Comparison of ENCODE assay signal across 23 cellular contexts in genomic region chr6:93193868-93194267, GRCh38.
DNase-seq lines count a peak whose midpoint lies in the region; ATAC-seq, FAIRE-seq and TF ChIP-seq lines count a peak whose summit lies in the region.
"Had no signal": no experiment of that assay in that cellular context is flagged by ENCODE, and none has a peak within 500 bp of the region (broad histone marks: within the 10 kb centered on the region; RNA-seq: fewer than 3 reads in every experiment).

No MANE protein-coding gene starts in this region.

- H3K27ac ChIP-seq in cardiac muscle cell (peak overlapping the region; percentile 70), heart right ventricle (no peak overlapping the region), gastroesophageal sphincter (peak overlapping the region in 3 of 4 donors; percentile 67 to 72 (median 71)), small intestine (ENCODE audit: low read depth in 1 of 2, low read length in 1 of 2) (no peak overlapping the region)
- H3K27ac ChIP-seq: 22Rv1; A549; BLaER1 treated with 17β-estradiol and CSF1 and Interleukin-3, amounts not matched to agents 10 nM and 100 nM; C4-2B had no signal

- 59 to 69% methylated on average over 2 of the region's 2 CpGs for WGBS in heart right ventricle, 2 donors
- 19 to 29% methylated on average over 2 of the region's 2 CpGs for WGBS in gastroesophageal sphincter (ENCODE audit: low coverage in 1 of 2), 2 donors
- WGBS in small intestine, 3 donors, result 63 to 68% (median 65%) methylated on average over 2 of the region's 2 CpGs

- intact Hi-C loops in heart right ventricle (cut with DNase I), result no loop called here

- no peak for TF ChIP-seq POLR2A in gastroesophageal sphincter (IDR thresholded peaks at IDR 0.05)

- H3K4me1 ChIP-seq in cardiac muscle cell (ENCODE audit: low read depth) (peaks cover 23% of the 10 kb centered on the region), heart right ventricle (no peaks in the 10 kb centered on the region), gastroesophageal sphincter (peaks cover 0 to 67% (median 9%) of the 10 kb centered on the region in 3 donors), small intestine (ENCODE audit: control insufficient read depth in 2 of 2, insufficient read depth in 1 of 2, low read depth in 1 of 2, low read length in 1 of 2) (no peaks in the 10 kb centered on the region)
- H3K4me1 ChIP-seq: A549; BLaER1 treated with 17β-estradiol and CSF1 and Interleukin-3, amounts not matched to agents 10 nM and 100 nM; Caco-2 had no signal

- no peaks in the 10 kb centered on the region for H3K9me3 ChIP-seq in cardiac muscle cell (ENCODE audit: low read depth)
- peaks cover 0 to 17% (median 0%) of the 10 kb centered on the region in 11 donors for H3K9me3 ChIP-seq in heart right ventricle
- peaks cover 0 to 5% (median 0%) of the 10 kb centered on the region in 3 donors for H3K9me3 ChIP-seq in gastroesophageal sphincter
- no peaks in the 10 kb centered on the region for H3K9me3 ChIP-seq in small intestine (ENCODE audit: control insufficient read depth, low read depth)
- H3K9me3 ChIP-seq: A549, Caco-2 had no signal

- peak; percentile 10 for FAIRE-seq in small intestine (lab: Jason Lieb, UNC)
- FAIRE-seq: A549, D721Med, GM12878, GM12892, GM18507 had no signal

- ATAC-seq in heart right ventricle, result no peak
- ATAC-seq in gastroesophageal sphincter, result peak; percentile 74
- ATAC-seq: A549; CD8-positive, alpha-beta T cell; GM12878 had no signal

- TF ChIP-seq CTCF in cardiac muscle cell (IDR thresholded peaks at IDR 0.05; ENCODE audit: low read depth, low read length), result no peak
- TF ChIP-seq CTCF in heart right ventricle (IDR thresholded peaks at IDR 0.05), result no peak
- no peak for TF ChIP-seq CTCF in gastroesophageal sphincter (IDR thresholded peaks at IDR 0.05)

- no peak for TF ChIP-seq EP300 in gastroesophageal sphincter (IDR thresholded peaks at IDR 0.05)

- no peak overlapping the region for H3K4me3 ChIP-seq in cardiac muscle cell
- no peak overlapping the region for H3K4me3 ChIP-seq in heart right ventricle
- H3K4me3 ChIP-seq in gastroesophageal sphincter, result no peak overlapping the region
- H3K4me3 ChIP-seq in small intestine (ENCODE audit: low read depth in 1 of 2, low read length in 2 of 2), result no peak overlapping the region
- H3K4me3 ChIP-seq: A549; BLaER1 treated with 17β-estradiol and CSF1 and Interleukin-3, amounts not matched to agents 10 nM and 100 nM; GM12878 had no signal

- no peaks in the 10 kb centered on the region for H3K27me3 ChIP-seq in cardiac muscle cell
- no peaks in the 10 kb centered on the region for H3K27me3 ChIP-seq in heart right ventricle
- no peaks in the 10 kb centered on the region for H3K27me3 ChIP-seq in gastroesophageal sphincter
- H3K27me3 ChIP-seq in small intestine (ENCODE audit: control insufficient read depth in 2 of 2, insufficient read depth in 2 of 2, low read length in 2 of 2), result no peaks in the 10 kb centered on the region
- H3K27me3 ChIP-seq: BLaER1 treated with 17β-estradiol and CSF1 and Interleukin-3, amounts not matched to agents 10 nM and 100 nM had no signal

- DNase-seq in cardiac muscle cell (ENCODE audit: low read depth in 1 of 2, low spot score in 1 of 2), result no peak
- no peak for DNase-seq in heart right ventricle
- no peak for DNase-seq in small intestine
- DNase-seq in DMS53 treated with DMSO at 0.1 percent for 48 hours (lab: John Stamatoyannopoulos, UW; ENCODE audit: unreplicated experiment), result no peak
- DNase-seq in activated gamma-delta T cell treated with Interleukin-2 at 50 U/mL for 16 hours, result no peak
- DNase-seq: AML-193; Caco-2; Calu3; CD4-positive, alpha-beta T cell; CD8-positive, alpha-beta T cell; DMS79; DND-41; EL; GDM1 had no signal

- H3K36me3 ChIP-seq in cardiac muscle cell (no peaks in the 10 kb centered on the region), heart right ventricle (no peaks in the 10 kb centered on the region), gastroesophageal sphincter (no peaks in the 10 kb centered on the region), small intestine (ENCODE audit: control insufficient read depth in 2 of 2, insufficient read depth in 2 of 2, low read length in 2 of 2) (no peaks in the 10 kb centered on the region)
- H3K36me3 ChIP-seq: BLaER1 treated with 17β-estradiol and CSF1 and Interleukin-3, amounts not matched to agents 10 nM and 100 nM had no signal

Comparison
In these comparisons a context has a peak if more than half of its experiments do, and no peak if none do; other contexts are left out.
1. H3K27ac ChIP-seq: peak in cardiac muscle cell (single experiment) and gastroesophageal sphincter (3 of 4); none in heart right ventricle (0 of 10) and small intestine (0 of 2).